Comparison of ENCODE assay signal across 1 cellular context in genomic region chr20:18276821-18277220, GRCh38.
TF ChIP-seq lines count a peak whose summit lies in the region.

No MANE protein-coding gene starts in this region.

TF ChIP-seq in GM23338, 12 proteins besides CTCF, POLR2A, EP300 and RAD21 (continued from another document):
- TF ChIP-seq NANOG (IDR thresholded peaks at IDR 0.05; ENCODE audit: borderline replicate concordance) (no peak), EZH2 (IDR thresholded peaks at IDR 0.05; ENCODE audit: low read depth, unreplicated experiment) (no peak), REST (IDR thresholded peaks at IDR 0.05; ENCODE audit: unreplicated experiment) (no peak)
